9 cellular contexts compared by ENCODE assay signal in the genomic region with DNA sequence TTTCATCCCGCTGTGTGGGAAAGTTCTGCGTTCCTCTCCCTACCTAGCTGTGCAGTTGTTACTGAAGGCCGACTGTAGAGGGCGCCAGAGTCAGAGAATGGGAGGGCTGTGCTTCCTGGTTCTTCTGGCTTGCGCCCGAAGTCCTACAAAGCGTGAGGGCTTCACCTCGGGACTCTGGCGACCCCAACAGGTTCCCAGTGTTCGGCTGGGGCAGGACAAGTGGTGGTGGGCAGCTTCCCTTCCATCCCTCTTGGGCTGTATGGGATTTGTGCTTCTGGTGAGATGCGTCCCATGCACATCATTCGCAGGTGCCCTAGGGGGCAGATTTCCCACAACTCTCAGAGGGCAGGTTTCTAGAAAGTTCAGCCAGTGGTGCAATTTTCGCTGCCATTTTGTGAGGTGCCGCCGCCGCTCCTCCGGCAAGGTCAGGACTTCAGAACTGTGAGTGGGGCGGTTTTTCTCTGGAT. TPM values are rescaled to one million over a fixed set of nuclear protein-coding genes. Genes with fewer than 3 reads are reported as not detected.
DNase-seq lines count a peak whose midpoint lies in the region; ATAC-seq and TF ChIP-seq lines count a peak whose summit lies in the region.
"Had no signal": no experiment of that assay in that cellular context is flagged by ENCODE, and none has a peak within 500 bp of the region (broad histone marks: within the 10 kb centered on the region; RNA-seq: fewer than 3 reads in every experiment).

No MANE protein-coding gene starts in this region.

- TF ChIP-seq CTCF in OCI-LY3 (IDR thresholded peaks at IDR 0.05; ENCODE audit: low read depth, low read length), result peak; percentile 78
- peak; percentile 6 for TF ChIP-seq CTCF in psoas muscle (IDR thresholded peaks at IDR 0.05)
- no peak for TF ChIP-seq CTCF in Peyer's patch (IDR thresholded peaks at IDR 0.05)

- H3K9ac ChIP-seq in OCI-LY3 (ENCODE audit: low read length), result peak overlapping the region; percentile 84

- intact Hi-C loops in psoas muscle (cut with DNase I), result no loop called here

- H3K27ac ChIP-seq in OCI-LY3 (ENCODE audit: low read length) (peak overlapping the region; percentile 62), psoas muscle (no peak overlapping the region), Peyer's patch (no peak overlapping the region)

- H4K20me1 ChIP-seq in OCI-LY3 (ENCODE audit: insufficient read depth, low read length), result no peaks in the 10 kb centered on the region

- H3K9me3 ChIP-seq in OCI-LY3 (ENCODE audit: insufficient read depth, low read length), result no peaks in the 10 kb centered on the region
- H3K9me3 ChIP-seq in psoas muscle, result no peaks in the 10 kb centered on the region
- no peaks in the 10 kb centered on the region for H3K9me3 ChIP-seq in Peyer's patch

- H3K79me2 ChIP-seq in OCI-LY3 (ENCODE audit: low read length), result peaks cover 28% of the 10 kb centered on the region

- ATAC-seq in GM21367 (IDR thresholded peaks at IDR 0.05; ENCODE audit: unreplicated experiment) (peak; percentile 62), psoas muscle (no peak)

- peak overlapping the region; percentile 86 for H2AFZ ChIP-seq in OCI-LY3 (ENCODE audit: low read depth, low read length)

- DNase-seq in CD1c-positive myeloid dendritic cell (ENCODE audit: extremely low spot score) (peak; percentile 59), astrocyte of the hippocampus (ENCODE audit: low read depth, low spot score) (peak; percentile 6), psoas muscle (no peak), Peyer's patch (no peak), DMS153 (lab: John Stamatoyannopoulos, UW) (no peak), OCI-M1 (lab: John Stamatoyannopoulos, UW) (no peak)

- H3K36me3 ChIP-seq in OCI-LY3 (replicated peaks; ENCODE audit: low read depth, low read length) (peaks cover 3% of the 10 kb centered on the region), psoas muscle (ENCODE audit: insufficient read depth in 1 of 2, low read depth in 1 of 2) (no peaks in the 10 kb centered on the region), Peyer's patch (no peaks in the 10 kb centered on the region)

- TF ChIP-seq POLR2A in Peyer's patch (IDR thresholded peaks at IDR 0.05), result no peak

- peaks cover 17% of the 10 kb centered on the region for H3K4me1 ChIP-seq in OCI-LY3 (ENCODE audit: low read length)
- no peaks in the 10 kb centered on the region for H3K4me1 ChIP-seq in psoas muscle
- no peaks in the 10 kb centered on the region for H3K4me1 ChIP-seq in Peyer's patch

- H3K4me3 ChIP-seq in OCI-LY3 (ENCODE audit: low read length) (peak overlapping the region; percentile 94), psoas muscle (no peak overlapping the region), Peyer's patch (no peak overlapping the region)

- peak overlapping the region; percentile 85 for H3K4me2 ChIP-seq in OCI-LY3 (ENCODE audit: low read length)

- 58 to 63% (median 62%) methylated on average over 16 to 18 of the region's 18 CpGs for WGBS in psoas muscle, 3 donors

- H3K27me3 ChIP-seq in OCI-LY3 (ENCODE audit: low read depth, low read length) (no peaks in the 10 kb centered on the region), psoas muscle (ENCODE audit: insufficient read depth in 3 of 3, low read length in 2 of 3) (no peaks in the 10 kb centered on the region), Peyer's patch (no peaks in the 10 kb centered on the region)

RNA-seq across cellular contexts. Expression of gene CT45A3, which starts 27.3 kb away (rescaled TPM):
- total RNA-seq in psoas muscle (not detected), Peyer's patch (not detected)
- polyA plus RNA-seq in psoas muscle, result not detected
- total RNA-seq: lower leg skin had no signal

RNA-seq across cellular contexts. Expression of gene CT45A1, which starts 27.3 kb away (rescaled TPM):
- total RNA-seq in psoas muscle (not detected), Peyer's patch (not detected)
- polyA plus RNA-seq in psoas muscle, result not detected
- total RNA-seq: lower leg skin had no signal

RNA-seq across cellular contexts. Expression of gene CT45A5, which starts 44.6 kb away (rescaled TPM):
- total RNA-seq in psoas muscle (not detected), Peyer's patch (not detected)
- not detected for polyA plus RNA-seq in psoas muscle
- total RNA-seq: lower leg skin had no signal

Comparison
In these comparisons a context has a peak if more than half of its experiments do, and no peak if none do; other contexts are left out.
1. DNase-seq: peak in CD1c-positive myeloid dendritic cell (single experiment) and astrocyte of the hippocampus (single experiment); none in psoas muscle (0 of 2), Peyer's patch (0 of 3), DMS153 (single experiment) and OCI-M1 (single experiment).
2. CTCF ChIP-seq: peak in OCI-LY3 (single experiment) and psoas muscle (single experiment); none in Peyer's patch (0 of 6).